Comparison of ENCODE assay signal across 8 cellular contexts in the genomic region with DNA sequence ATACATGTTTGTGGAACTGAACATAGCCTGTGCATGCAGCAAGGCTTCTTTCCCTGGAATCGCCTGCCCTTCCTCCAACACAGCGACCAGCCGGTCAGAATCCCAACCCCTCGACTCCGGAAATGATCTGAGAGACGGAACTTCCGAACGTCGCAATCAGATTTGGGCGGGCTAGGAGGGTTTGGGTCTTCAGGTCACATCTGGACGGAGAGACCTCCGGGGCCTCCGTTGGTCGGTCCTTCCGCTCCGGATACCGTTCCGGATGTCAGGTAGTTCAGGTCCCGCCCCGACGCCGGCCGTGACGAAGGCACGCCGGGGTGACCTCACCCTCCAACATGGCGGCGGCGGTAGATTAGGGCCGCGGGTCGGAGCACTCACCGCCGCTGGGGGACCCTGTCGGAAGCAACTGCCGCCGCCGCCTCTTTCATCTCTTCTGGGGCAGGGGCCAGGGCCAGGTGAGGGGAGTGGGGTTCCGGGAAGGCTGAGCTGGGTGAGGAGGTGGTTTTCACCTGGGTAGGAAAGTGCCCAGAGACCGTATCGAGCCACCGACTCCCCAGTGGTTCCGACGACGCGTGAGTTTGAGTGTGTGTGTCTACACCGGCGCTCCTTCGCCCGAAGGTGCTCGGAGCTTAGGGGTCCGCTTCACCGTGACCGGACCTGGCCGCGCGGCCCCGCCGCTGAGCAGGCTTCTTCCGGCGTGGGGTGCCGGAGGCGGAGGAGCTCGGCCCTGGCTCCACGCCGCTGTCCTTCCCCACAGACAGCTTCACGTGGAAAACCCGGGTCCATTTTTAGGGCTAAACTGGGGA. TPM values are rescaled to one million over a fixed set of nuclear protein-coding genes. Genes with fewer than 3 reads are reported as not detected.
DNase-seq lines count a peak whose midpoint lies in the region; ATAC-seq, FAIRE-seq and TF ChIP-seq lines count a peak whose summit lies in the region.

A gene with protein sequence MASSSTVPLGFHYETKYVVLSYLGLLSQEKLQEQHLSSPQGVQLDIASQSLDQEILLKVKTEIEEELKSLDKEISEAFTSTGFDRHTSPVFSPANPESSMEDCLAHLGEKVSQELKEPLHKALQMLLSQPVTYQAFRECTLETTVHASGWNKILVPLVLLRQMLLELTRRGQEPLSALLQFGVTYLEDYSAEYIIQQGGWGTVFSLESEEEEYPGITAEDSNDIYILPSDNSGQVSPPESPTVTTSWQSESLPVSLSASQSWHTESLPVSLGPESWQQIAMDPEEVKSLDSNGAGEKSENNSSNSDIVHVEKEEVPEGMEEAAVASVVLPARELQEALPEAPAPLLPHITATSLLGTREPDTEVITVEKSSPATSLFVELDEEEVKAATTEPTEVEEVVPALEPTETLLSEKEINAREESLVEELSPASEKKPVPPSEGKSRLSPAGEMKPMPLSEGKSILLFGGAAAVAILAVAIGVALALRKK (plus strand): TSS at position 326 of the 806 bp plus-strand sequence. CDS start 16,955 bp downstream, outside the sequence.

- ATAC-seq in HG02970 (IDR thresholded peaks at IDR 0.05; ENCODE audit: low FRiP score, unreplicated experiment), result peak; percentile 91

- intact Hi-C loops in vagina (cut with DNase I), result no loop called here

- peak; percentile 89 to 95 for TF ChIP-seq POLR2A in vagina (IDR thresholded peaks at IDR 0.05)

- TF ChIP-seq CTCF in astrocyte of the cerebellum (IDR thresholded peaks at IDR 0.05; ENCODE audit: low read depth, low read length, missing control alignments) (no peak), vagina (IDR thresholded peaks at IDR 0.05) (no peak)

- H3K9ac ChIP-seq in rectal smooth muscle tissue (ENCODE audit: low read length), result peak within 1 kb of the TSS; percentile 99

- peak; percentile 91 for FAIRE-seq in GM18507 (lab: Jason Lieb, UNC)

- H3K4me3 ChIP-seq in astrocyte of the cerebellum (ENCODE audit: low read depth, low read length) (peak within 1 kb of the TSS; percentile 90), rectal smooth muscle tissue (ENCODE audit: low read length) (peak within 1 kb of the TSS; percentile 86), vagina (peak within 1 kb of the TSS; percentile 52 to 99)

- no peaks in the 10 kb centered on the region for H3K27me3 ChIP-seq in rectal smooth muscle tissue (ENCODE audit: control insufficient read depth, insufficient read depth, low read length)
- no peaks in the 10 kb centered on the region for H3K27me3 ChIP-seq in vagina

- H3K27ac ChIP-seq in rectal smooth muscle tissue (ENCODE audit: low read depth, low read length), result peak within 1 kb of the TSS; percentile 94
- peak within 1 kb of the TSS; percentile 99 for H3K27ac ChIP-seq in vagina

- H3K36me3 ChIP-seq in rectal smooth muscle tissue (ENCODE audit: control insufficient read depth, insufficient read depth, low read length) (no peaks in the 10 kb centered on the region), vagina (no peaks in the 10 kb centered on the region)

- in situ Hi-C loops in astrocyte of the cerebellum (cut with HindIII; ENCODE audit: low sequenced_read_pairs), result no loop called here

- DNase-seq in GM18507 (ENCODE audit: extremely low spot score, insufficient read length, low read depth) (peak; percentile 85), NCI-H2081 (lab: John Stamatoyannopoulos, UW) (peak; percentile 90 to 91), T-helper 9 cell (peak; percentile 82), astrocyte of the cerebellum (ENCODE audit: low read depth) (peak; percentile 66), hepatic stellate cell (ENCODE audit: low spot score) (peak; percentile 89), vagina (ENCODE audit: extremely low spot score in 2 of 2) (peak in 1 of 2 donors; percentile 96)

- H3K4me1 ChIP-seq in rectal smooth muscle tissue (ENCODE audit: control insufficient read depth, insufficient read depth, low read length), result peaks cover 12% of the 10 kb centered on the region
- peaks cover 35% of the 10 kb centered on the region for H3K4me1 ChIP-seq in vagina

- no peaks in the 10 kb centered on the region for H3K9me3 ChIP-seq in vagina

RNA-seq across cellular contexts. Expression of the gene that starts here (rescaled TPM):
- total RNA-seq in vagina, result 41.3 TPM
